Comparison of ENCODE assay signal across 29 cellular contexts in the genomic region with DNA sequence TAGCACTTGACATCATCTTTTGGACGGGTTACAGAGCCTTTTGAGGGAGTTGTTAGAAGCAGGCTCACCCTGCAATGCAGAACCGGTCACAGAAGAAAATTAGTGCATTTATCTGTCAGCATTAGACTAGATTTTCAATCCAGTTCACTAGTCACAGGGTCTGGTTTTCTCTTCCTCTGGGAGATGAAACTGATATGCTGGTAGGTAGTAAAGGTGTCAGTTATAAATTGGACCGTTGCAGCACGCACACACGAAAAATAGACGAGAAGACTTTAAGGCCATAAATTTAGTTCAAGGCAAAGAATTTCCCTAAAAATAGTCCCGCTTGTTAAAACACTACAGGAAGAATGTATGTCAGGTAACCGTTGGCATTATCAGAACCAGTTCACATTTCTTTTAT.
"Had no signal": no experiment of that assay in that cellular context is flagged by ENCODE, and none has a peak within 500 bp of the region (broad histone marks: within the 10 kb centered on the region; RNA-seq: fewer than 3 reads in every experiment).

No MANE protein-coding gene starts in this region.

- H3K27me3 Mint-ChIP-seq: activated T-helper 17 cell treated with anti-CD3 and anti-CD28 coated beads, Interleukin-2, amount 50 U/mL, for 72 hours had no signal

- DNase-seq: activated CD4-positive, alpha-beta memory T cell treated with anti-CD3 and anti-CD28 coated beads, Interleukin-2, amount 10 ng/mL, durations not matched to agents 7 days and 5 days; activated CD4-positive, alpha-beta T cell treated with anti-CD3 and anti-CD28 coated beads for 1 hour; activated CD4-positive, alpha-beta T cell treated with anti-CD3 and anti-CD28 coated beads for 48 hours; activated CD4-positive, CD25-positive, alpha-beta regulatory T cell; activated CD8-positive, alpha-beta memory T cell treated with anti-CD3 and anti-CD28 coated beads for 24 hours; activated CD8-positive, alpha-beta memory T cell treated with anti-CD3 and anti-CD28 coated beads, Interleukin-2, amount 10 ng/mL, durations not matched to agents 7 days and 5 days; activated CD8-positive, alpha-beta memory T cell treated with anti-CD3 and anti-CD28 coated beads, Interleukin-2, amount 50 U/mL, for 48 hours; activated effector memory CD4-positive, alpha-beta T cell treated with anti-CD3 and anti-CD28 coated beads, Interleukin-2, amount 50 U/mL, for 16 hours; activated naive CD4-positive, alpha-beta T cell; activated naive CD4-positive, alpha-beta T cell treated with anti-CD3 and anti-CD28 coated beads, Interleukin-2, amount 50 U/mL, for 16 hours; activated naive CD8-positive, alpha-beta T cell treated with anti-CD3 and anti-CD28 coated beads for 36 hours; activated T-cell treated with anti-CD3 and anti-CD28 coated beads, Interleukin-2, amount 50 U/mL, for 72 hours; amniotic stem cell; aorta; NCI-H1105; NCI-H1417 treated with DMSO at 0.1 percent for 48 hours; NCI-H1930; NCI-H2171 treated with DMSO at 0.1 percent for 48 hours; NCI-H345; NCI-H526 treated with DMSO at 0.1 percent for 48 hours; NCI-H82; NK-92 treated with Interleukin-12 subunit alpha and Interleukin-12 subunit beta, amount 100 ng/mL, for 24 hours; SW 1271; T-helper 1 cell; T-helper 2 cell; T-helper 9 cell; WERI-Rb-1 had no signal

- H3K27ac Mint-ChIP-seq: activated CD4-positive, alpha-beta memory T cell treated with anti-CD3 and anti-CD28 coated beads, Interleukin-2, amount 10 ng/mL, durations not matched to agents 7 days and 5 days; activated CD8-positive, alpha-beta memory T cell treated with anti-CD3 and anti-CD28 coated beads, Interleukin-2, amount 10 ng/mL, durations not matched to agents 7 days and 5 days; activated naive CD8-positive, alpha-beta T cell treated with anti-CD3 and anti-CD28 coated beads for 36 hours; activated T-cell treated with anti-CD3 and anti-CD28 coated beads, Interleukin-2, amount 50 U/mL, for 72 hours; activated T-helper 17 cell treated with anti-CD3 and anti-CD28 coated beads, Interleukin-2, amount 50 U/mL, for 72 hours had no signal

- H3K9me3 Mint-ChIP-seq: activated CD4-positive, alpha-beta memory T cell treated with anti-CD3 and anti-CD28 coated beads, Interleukin-2, amount 10 ng/mL, durations not matched to agents 7 days and 5 days; activated naive CD8-positive, alpha-beta T cell treated with anti-CD3 and anti-CD28 coated beads for 36 hours; activated T-helper 17 cell treated with anti-CD3 and anti-CD28 coated beads, Interleukin-2, amount 50 U/mL, for 72 hours had no signal

- H3K36me3 Mint-ChIP-seq: activated CD8-positive, alpha-beta memory T cell treated with anti-CD3 and anti-CD28 coated beads, Interleukin-2, amount 10 ng/mL, durations not matched to agents 7 days and 5 days; activated naive CD8-positive, alpha-beta T cell treated with anti-CD3 and anti-CD28 coated beads for 36 hours had no signal

- H3K4me3 Mint-ChIP-seq: activated CD4-positive, alpha-beta memory T cell treated with anti-CD3 and anti-CD28 coated beads, Interleukin-2, amount 10 ng/mL, durations not matched to agents 7 days and 5 days; activated CD8-positive, alpha-beta memory T cell treated with anti-CD3 and anti-CD28 coated beads, Interleukin-2, amount 10 ng/mL, durations not matched to agents 7 days and 5 days; activated naive CD8-positive, alpha-beta T cell treated with anti-CD3 and anti-CD28 coated beads for 36 hours; activated T-cell treated with anti-CD3 and anti-CD28 coated beads, Interleukin-2, amount 50 U/mL, for 72 hours; activated T-helper 17 cell treated with anti-CD3 and anti-CD28 coated beads, Interleukin-2, amount 50 U/mL, for 72 hours had no signal

- H3K4me1 Mint-ChIP-seq: activated CD4-positive, alpha-beta memory T cell treated with anti-CD3 and anti-CD28 coated beads, Interleukin-2, amount 10 ng/mL, durations not matched to agents 7 days and 5 days; activated CD8-positive, alpha-beta memory T cell treated with anti-CD3 and anti-CD28 coated beads, Interleukin-2, amount 10 ng/mL, durations not matched to agents 7 days and 5 days; activated naive CD8-positive, alpha-beta T cell treated with anti-CD3 and anti-CD28 coated beads for 36 hours; activated T-helper 17 cell treated with anti-CD3 and anti-CD28 coated beads, Interleukin-2, amount 50 U/mL, for 72 hours had no signal

- ATAC-seq: activated CD8-positive, alpha-beta memory T cell treated with anti-CD3 and anti-CD28 coated beads, Interleukin-2, amount 10 ng/mL, durations not matched to agents 7 days and 5 days; activated T-cell treated with anti-CD3 and anti-CD28 coated beads, Interleukin-2, amount 50 U/mL, for 72 hours; activated T-helper 17 cell treated with anti-CD3 and anti-CD28 coated beads, Interleukin-2, amount 50 U/mL, for 72 hours; Right ventricle myocardium inferior had no signal
